ENCODE assay signal across 8 cellular contexts in genomic region chr3:161851941-161852566, GRCh38.
DNase-seq lines count a peak whose midpoint lies in the region; ATAC-seq and TF ChIP-seq lines count a peak whose summit lies in the region.

No MANE protein-coding gene starts in this region.

- no peak overlapping the region for H3K4me3 Mint-ChIP-seq in activated T-cell treated with anti-CD3 and anti-CD28 coated beads, Interleukin-2, amount 50 U/mL, for 72 hours

- no peak overlapping the region for H3K27ac ChIP-seq in right atrium auricular region

- peak; percentile 61 for DNase-seq in COLO829 (ENCODE audit: low spot score)
- peak; percentile 37 for DNase-seq in NCI-H146 (lab: John Stamatoyannopoulos, UW)
- DNase-seq in activated T-cell treated with anti-CD3 and anti-CD28 coated beads, Interleukin-2, amount 50 U/mL, for 72 hours, result peak; percentile 14 to 34
- no peak for DNase-seq in right atrium auricular region (ENCODE audit: low spot score)
- peak; percentile 43 for DNase-seq in stimulated activated CD4-positive, alpha-beta T cell treated with anti-CD3 and anti-CD28 coated beads, Interleukin-1b, Interleukin-23, amount 100 ng/mL, for 48 hours
- DNase-seq in activated effector memory CD4-positive, alpha-beta T cell treated with Interleukin-2 at 50 U/mL for 16 hours, result no peak

- H3K27ac Mint-ChIP-seq in activated T-cell treated with anti-CD3 and anti-CD28 coated beads, Interleukin-2, amount 50 U/mL, for 72 hours, result no peak overlapping the region

- TF ChIP-seq CTCF in right atrium auricular region (IDR thresholded peaks at IDR 0.05), result peak; percentile 57 to 70

- peak; percentile 84 for ATAC-seq in GM18517 (IDR thresholded peaks at IDR 0.05; ENCODE audit: unreplicated experiment)
- ATAC-seq in HG02870 (IDR thresholded peaks at IDR 0.05; ENCODE audit: unreplicated experiment), result peak; percentile 91
- no peak for ATAC-seq in activated T-cell treated with anti-CD3 and anti-CD28 coated beads, Interleukin-2, amount 50 U/mL, for 72 hours (replicated peaks in 1 of 2)

- no peaks in the 10 kb centered on the region for H3K36me3 Mint-ChIP-seq in activated T-cell treated with anti-CD3 and anti-CD28 coated beads, Interleukin-2, amount 50 U/mL, for 72 hours (ENCODE audit: insufficient read depth in 2 of 2)

- H3K27me3 Mint-ChIP-seq in activated T-cell treated with anti-CD3 and anti-CD28 coated beads, Interleukin-2, amount 50 U/mL, for 72 hours (ENCODE audit: low read depth), result no peaks in the 10 kb centered on the region

- H3K4me1 ChIP-seq in right atrium auricular region, result no peaks in the 10 kb centered on the region

- H3K4me1 Mint-ChIP-seq in activated T-cell treated with anti-CD3 and anti-CD28 coated beads, Interleukin-2, amount 50 U/mL, for 72 hours (ENCODE audit: low read depth), result no peaks in the 10 kb centered on the region

- H3K9me3 ChIP-seq in right atrium auricular region, result no peaks in the 10 kb centered on the region

- no peak overlapping the region for H3K4me3 ChIP-seq in right atrium auricular region

- no peaks in the 10 kb centered on the region for H3K27me3 ChIP-seq in right atrium auricular region

- H3K9me3 Mint-ChIP-seq in activated T-cell treated with anti-CD3 and anti-CD28 coated beads, Interleukin-2, amount 50 U/mL, for 72 hours, result no peaks in the 10 kb centered on the region

- no peaks in the 10 kb centered on the region for H3K36me3 ChIP-seq in right atrium auricular region

Comparison
In these comparisons a context has a peak if more than half of its experiments do, and no peak if none do; other contexts are left out.
1. DNase-seq: peak in COLO829 (single experiment), NCI-H146 (single experiment), activated T-cell treated with anti-CD3 and anti-CD28 coated beads, Interleukin-2, amount 50 U/mL, for 72 hours (2 of 2) and stimulated activated CD4-positive, alpha-beta T cell treated with anti-CD3 and anti-CD28 coated beads, Interleukin-1b, Interleukin-23, amount 100 ng/mL, for 48 hours (single experiment); none in right atrium auricular region (single experiment) and activated effector memory CD4-positive, alpha-beta T cell treated with Interleukin-2 at 50 U/mL for 16 hours (single experiment).
2. ATAC-seq: peak in GM18517 (single experiment) and HG02870 (single experiment); none in activated T-cell treated with anti-CD3 and anti-CD28 coated beads, Interleukin-2, amount 50 U/mL, for 72 hours (0 of 2).